In the genomic region with DNA sequence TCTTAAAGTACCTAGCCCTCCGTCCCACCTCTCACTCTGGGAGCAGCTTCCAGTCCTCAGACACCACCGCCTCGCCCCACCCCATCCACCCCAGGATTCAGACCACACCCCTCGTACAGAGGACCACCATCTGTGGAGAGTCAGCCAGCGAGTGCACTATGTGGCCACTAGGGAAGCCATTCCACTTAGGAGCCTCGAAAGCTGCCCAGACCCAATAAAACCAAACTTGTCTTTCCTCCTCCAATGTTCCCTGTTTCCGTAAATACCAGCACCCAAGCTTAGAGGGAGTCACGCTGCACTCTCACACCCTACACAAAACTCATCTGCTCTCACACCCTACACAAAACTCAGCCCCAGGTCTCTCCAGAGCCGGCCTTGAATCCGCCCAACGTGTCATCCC, we compare ENCODE assay signal across 1 cellular context.
TF ChIP-seq lines count a peak whose summit lies in the region.

No MANE protein-coding gene starts in this region.

TF ChIP-seq in HCT116, 20 proteins besides CTCF, POLR2A, EP300 and RAD21 (continued from another document):
- no peak for TF ChIP-seq ZBTB33 (IDR thresholded peaks at IDR 0.05; ENCODE audit: extremely low read depth, insufficient replicate concordance, low read length)
